ENCODE assay signal across 1 cellular context in the genomic region with DNA sequence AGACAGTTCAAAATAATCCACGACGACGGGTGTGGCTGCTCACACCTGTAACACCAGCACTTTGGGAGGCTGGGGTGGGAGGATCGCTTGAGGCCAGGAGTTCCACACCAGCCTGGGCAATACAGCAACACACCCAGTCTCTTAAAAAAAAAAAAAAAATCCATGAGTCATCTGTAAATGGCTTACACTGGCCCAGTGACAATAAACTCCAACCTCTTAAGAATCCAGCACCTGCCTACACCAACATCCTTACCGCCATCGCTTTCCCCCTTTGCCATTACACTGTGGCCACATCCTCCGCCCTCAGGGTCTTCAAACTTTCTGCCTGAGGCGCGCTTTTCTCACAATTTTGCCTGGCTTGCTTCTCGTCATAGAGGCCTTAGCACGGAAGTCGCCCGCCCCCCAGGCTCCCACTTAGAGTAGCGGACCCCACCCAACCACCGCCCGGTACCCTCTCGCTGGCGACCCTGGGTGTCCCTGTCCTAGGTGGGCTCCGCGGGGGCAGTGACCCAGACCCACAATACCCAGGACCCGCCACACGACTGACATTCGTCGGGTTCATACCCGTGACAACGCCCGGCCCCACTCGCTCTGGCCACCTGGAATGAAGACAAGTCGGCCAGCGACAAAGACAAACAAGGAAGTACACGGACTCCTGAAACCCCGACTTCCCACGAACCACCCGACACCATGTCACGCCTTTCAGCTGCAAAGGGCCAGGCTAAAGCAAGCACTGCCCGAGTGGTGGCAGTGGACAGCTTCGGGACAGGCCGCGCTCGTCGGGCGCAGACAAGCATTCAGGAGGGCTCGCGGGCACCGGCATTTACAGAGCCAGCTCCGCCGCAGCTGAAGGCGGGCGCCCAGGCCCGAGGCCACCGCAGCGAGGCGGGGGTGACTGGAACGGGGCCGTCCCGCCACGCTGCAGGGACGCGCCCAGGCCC.
A peak's percentile ranks its signal among the peaks of the same experiment; 100 is the strongest.
TF ChIP-seq lines count a peak whose summit lies in the region.

No MANE protein-coding gene starts in this region.

TF ChIP-seq in GM12878, 131 proteins besides CTCF, POLR2A, EP300 and RAD21:
- TF ChIP-seq ZNF207 (IDR thresholded peaks at IDR 0.05; ENCODE audit: borderline replicate concordance): no peak
- TF ChIP-seq PAX5 (IDR thresholded peaks at IDR 0.05; ENCODE audit: borderline replicate concordance, low read depth, low read length): no peak
- 0 out of 2 replicates have a peak, but pooled peaks have one; percentile 39 for TF ChIP-seq DPF2 (IDR thresholded peaks at IDR 0.05)
- TF ChIP-seq NKRF (conservative IDR thresholded peaks at IDR 0.05): peak; percentile 30
- TF ChIP-seq, protein P1, sequence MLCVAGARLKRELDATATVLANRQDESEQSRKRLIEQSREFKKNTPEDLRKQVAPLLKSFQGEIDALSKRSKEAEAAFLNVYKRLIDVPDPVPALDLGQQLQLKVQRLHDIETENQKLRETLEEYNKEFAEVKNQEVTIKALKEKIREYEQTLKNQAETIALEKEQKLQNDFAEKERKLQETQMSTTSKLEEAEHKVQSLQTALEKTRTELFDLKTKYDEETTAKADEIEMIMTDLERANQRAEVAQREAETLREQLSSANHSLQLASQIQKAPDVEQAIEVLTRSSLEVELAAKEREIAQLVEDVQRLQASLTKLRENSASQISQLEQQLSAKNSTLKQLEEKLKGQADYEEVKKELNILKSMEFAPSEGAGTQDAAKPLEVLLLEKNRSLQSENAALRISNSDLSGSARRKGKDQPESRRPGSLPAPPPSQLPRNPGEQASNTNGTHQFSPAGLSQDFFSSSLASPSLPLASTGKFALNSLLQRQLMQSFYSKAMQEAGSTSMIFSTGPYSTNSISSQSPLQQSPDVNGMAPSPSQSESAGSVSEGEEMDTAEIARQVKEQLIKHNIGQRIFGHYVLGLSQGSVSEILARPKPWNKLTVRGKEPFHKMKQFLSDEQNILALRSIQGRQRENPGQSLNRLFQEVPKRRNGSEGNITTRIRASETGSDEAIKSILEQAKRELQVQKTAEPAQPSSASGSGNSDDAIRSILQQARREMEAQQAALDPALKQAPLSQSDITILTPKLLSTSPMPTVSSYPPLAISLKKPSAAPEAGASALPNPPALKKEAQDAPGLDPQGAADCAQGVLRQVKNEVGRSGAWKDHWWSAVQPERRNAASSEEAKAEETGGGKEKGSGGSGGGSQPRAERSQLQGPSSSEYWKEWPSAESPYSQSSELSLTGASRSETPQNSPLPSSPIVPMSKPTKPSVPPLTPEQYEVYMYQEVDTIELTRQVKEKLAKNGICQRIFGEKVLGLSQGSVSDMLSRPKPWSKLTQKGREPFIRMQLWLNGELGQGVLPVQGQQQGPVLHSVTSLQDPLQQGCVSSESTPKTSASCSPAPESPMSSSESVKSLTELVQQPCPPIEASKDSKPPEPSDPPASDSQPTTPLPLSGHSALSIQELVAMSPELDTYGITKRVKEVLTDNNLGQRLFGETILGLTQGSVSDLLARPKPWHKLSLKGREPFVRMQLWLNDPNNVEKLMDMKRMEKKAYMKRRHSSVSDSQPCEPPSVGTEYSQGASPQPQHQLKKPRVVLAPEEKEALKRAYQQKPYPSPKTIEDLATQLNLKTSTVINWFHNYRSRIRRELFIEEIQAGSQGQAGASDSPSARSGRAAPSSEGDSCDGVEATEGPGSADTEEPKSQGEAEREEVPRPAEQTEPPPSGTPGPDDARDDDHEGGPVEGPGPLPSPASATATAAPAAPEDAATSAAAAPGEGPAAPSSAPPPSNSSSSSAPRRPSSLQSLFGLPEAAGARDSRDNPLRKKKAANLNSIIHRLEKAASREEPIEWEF (IDR thresholded peaks at IDR 0.05; ENCODE audit: insufficient replicate concordance, low read depth, low read length): no peak
- TF ChIP-seq TCF3 (IDR thresholded peaks at IDR 0.05; ENCODE audit: borderline replicate concordance, insufficient read depth, low read depth, low read length): no peak
- TF ChIP-seq, protein P2, sequence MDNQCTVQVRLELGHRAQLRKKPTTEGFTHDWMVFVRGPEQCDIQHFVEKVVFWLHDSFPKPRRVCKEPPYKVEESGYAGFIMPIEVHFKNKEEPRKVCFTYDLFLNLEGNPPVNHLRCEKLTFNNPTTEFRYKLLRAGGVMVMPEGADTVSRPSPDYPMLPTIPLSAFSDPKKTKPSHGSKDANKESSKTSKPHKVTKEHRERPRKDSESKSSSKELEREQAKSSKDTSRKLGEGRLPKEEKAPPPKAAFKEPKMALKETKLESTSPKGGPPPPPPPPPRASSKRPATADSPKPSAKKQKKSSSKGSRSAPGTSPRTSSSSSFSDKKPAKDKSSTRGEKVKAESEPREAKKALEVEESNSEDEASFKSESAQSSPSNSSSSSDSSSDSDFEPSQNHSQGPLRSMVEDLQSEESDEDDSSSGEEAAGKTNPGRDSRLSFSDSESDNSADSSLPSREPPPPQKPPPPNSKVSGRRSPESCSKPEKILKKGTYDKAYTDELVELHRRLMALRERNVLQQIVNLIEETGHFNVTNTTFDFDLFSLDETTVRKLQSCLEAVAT (IDR thresholded peaks at IDR 0.05): peak; percentile 30; the same call in 1 of the 2 replicates
- TF ChIP-seq CHD4 (IDR thresholded peaks at IDR 0.05): no peak
- TF ChIP-seq RFX5 (IDR thresholded peaks at IDR 0.05; ENCODE audit: low read depth, low read length): no peak
- peak; percentile 51; the same call in 1 of the 2 replicates for TF ChIP-seq SIN3A (IDR thresholded peaks at IDR 0.05; ENCODE audit: low read depth, low read length)
- TF ChIP-seq NRF1 (conservative IDR thresholded peaks at IDR 0.05; ENCODE audit: low read depth, low read length): no peak
- TF ChIP-seq SMARCA5 (IDR thresholded peaks at IDR 0.05): no peak
- TF ChIP-seq BACH1 (IDR thresholded peaks at IDR 0.05; ENCODE audit: borderline replicate concordance): peak; percentile 14; the same call in 1 of the 2 replicates
- TF ChIP-seq SRF (IDR thresholded peaks at IDR 0.05; ENCODE audit: low read depth in 2 of 2, low read length in 2 of 2): peak in 1 of 2 experiments; percentile 27; a peak in 1 of 4 replicates
- TF ChIP-seq STAT1 (conservative IDR thresholded peaks at IDR 0.05): no peak
- no peak for TF ChIP-seq JUND (IDR thresholded peaks at IDR 0.05; ENCODE audit: low read depth, low read length)
- TF ChIP-seq, protein P3, sequence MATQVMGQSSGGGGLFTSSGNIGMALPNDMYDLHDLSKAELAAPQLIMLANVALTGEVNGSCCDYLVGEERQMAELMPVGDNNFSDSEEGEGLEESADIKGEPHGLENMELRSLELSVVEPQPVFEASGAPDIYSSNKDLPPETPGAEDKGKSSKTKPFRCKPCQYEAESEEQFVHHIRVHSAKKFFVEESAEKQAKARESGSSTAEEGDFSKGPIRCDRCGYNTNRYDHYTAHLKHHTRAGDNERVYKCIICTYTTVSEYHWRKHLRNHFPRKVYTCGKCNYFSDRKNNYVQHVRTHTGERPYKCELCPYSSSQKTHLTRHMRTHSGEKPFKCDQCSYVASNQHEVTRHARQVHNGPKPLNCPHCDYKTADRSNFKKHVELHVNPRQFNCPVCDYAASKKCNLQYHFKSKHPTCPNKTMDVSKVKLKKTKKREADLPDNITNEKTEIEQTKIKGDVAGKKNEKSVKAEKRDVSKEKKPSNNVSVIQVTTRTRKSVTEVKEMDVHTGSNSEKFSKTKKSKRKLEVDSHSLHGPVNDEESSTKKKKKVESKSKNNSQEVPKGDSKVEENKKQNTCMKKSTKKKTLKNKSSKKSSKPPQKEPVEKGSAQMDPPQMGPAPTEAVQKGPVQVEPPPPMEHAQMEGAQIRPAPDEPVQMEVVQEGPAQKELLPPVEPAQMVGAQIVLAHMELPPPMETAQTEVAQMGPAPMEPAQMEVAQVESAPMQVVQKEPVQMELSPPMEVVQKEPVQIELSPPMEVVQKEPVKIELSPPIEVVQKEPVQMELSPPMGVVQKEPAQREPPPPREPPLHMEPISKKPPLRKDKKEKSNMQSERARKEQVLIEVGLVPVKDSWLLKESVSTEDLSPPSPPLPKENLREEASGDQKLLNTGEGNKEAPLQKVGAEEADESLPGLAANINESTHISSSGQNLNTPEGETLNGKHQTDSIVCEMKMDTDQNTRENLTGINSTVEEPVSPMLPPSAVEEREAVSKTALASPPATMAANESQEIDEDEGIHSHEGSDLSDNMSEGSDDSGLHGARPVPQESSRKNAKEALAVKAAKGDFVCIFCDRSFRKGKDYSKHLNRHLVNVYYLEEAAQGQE (IDR thresholded peaks at IDR 0.05; ENCODE audit: low read depth, low read length): no peak
- TF ChIP-seq ESRRA (IDR thresholded peaks at IDR 0.05; ENCODE audit: low read length): no peak
